ENCODE assay signal across 1 cellular context in the genomic region with DNA sequence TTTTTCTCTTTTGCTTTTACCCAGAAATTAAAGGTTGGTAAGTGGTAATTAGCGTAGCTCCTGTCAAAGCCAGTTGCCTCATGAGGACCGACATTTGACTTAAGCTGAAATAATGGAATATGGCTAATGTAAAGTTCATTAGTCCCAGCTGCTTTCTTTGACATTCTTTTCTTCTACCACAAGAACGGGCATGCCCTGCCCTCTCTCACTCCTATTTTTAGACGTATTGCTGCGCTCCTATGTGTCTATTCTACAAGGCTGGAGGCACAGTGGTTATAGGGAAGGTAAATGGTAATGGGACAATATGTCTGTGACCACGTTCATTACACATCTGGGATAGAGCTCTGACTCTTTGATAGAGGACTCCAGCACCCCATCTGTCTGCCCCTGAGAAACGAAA.
TF ChIP-seq lines count a peak whose summit lies in the region.

No MANE protein-coding gene starts in this region.

TF ChIP-seq in endothelial cell of umbilical vein, 7 proteins besides CTCF, POLR2A, EP300 and RAD21:
- TF ChIP-seq JUN (IDR thresholded peaks at IDR 0.05; ENCODE audit: borderline replicate concordance, insufficient read depth, insufficient read length, low read depth): no peak
- no peak for TF ChIP-seq FOS (IDR thresholded peaks at IDR 0.05; ENCODE audit: borderline replicate concordance, insufficient read depth, low read length)
- TF ChIP-seq, protein P1, sequence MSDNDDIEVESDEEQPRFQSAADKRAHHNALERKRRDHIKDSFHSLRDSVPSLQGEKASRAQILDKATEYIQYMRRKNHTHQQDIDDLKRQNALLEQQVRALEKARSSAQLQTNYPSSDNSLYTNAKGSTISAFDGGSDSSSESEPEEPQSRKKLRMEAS (IDR thresholded peaks at IDR 0.05; ENCODE audit: insufficient read depth, insufficient read length): no peak
- TF ChIP-seq GATA2 (IDR thresholded peaks at IDR 0.05; ENCODE audit: insufficient read depth, insufficient read length, low read depth, low read length): no peak
- no peak for TF ChIP-seq MYC (IDR thresholded peaks at IDR 0.05; ENCODE audit: low read depth, low read length)
- TF ChIP-seq POLR2AphosphoS5 (IDR thresholded peaks at IDR 0.05; ENCODE audit: insufficient read depth, low read depth, low read length): no peak
- TF ChIP-seq EZH2 (IDR thresholded peaks at IDR 0.05; ENCODE audit: borderline replicate concordance, low read depth, low read length, severe bottlenecking): no peak
